In the genomic region with DNA sequence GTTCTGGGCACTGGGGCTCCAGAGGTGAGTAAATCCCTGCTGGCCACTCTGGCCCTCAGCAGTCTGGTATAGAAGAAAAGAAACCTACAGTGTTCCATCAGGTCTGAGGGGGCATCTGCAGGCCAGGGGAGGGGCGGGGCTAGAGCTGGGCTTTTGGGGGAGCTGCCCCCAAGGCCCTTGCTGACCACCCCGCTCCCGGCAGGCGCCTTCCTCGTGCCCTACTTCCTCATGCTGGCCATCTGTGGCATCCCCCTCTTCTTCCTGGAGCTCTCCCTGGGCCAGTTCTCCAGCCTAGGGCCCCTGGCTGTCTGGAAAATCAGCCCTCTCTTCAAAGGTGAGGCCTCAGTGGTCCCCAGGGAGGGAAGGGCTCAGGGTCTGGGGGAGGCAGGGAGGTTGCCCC, we compare ENCODE assay signal across 31 cellular contexts. TPM values are rescaled to one million over a fixed set of nuclear protein-coding genes. Genes with fewer than 3 reads are reported as not detected.
"Had no signal": no experiment of that assay in that cellular context is flagged by ENCODE, and none has a peak within 500 bp of the region (broad histone marks: within the 10 kb centered on the region; RNA-seq: fewer than 3 reads in every experiment).

No MANE protein-coding gene starts in this region.

- H3K4me3 ChIP-seq: stomach, suprapubic skin, testis, thoracic aorta, thyroid gland, tibial artery, tibial nerve, transverse colon, upper lobe of left lung, upper lobe of right lung, uterus, vagina had no signal

- H3K27me3 ChIP-seq: testis, thyroid gland, tibial artery, transverse colon, upper lobe of left lung, upper lobe of right lung, uterus, vagina had no signal

- H3K9me3 ChIP-seq: stomach, suprapubic skin, testis, thoracic aorta, thyroid gland, tibial artery, tibial nerve, transverse colon, upper lobe of left lung, upper lobe of right lung, uterus, vagina had no signal

- H3K4me3 Mint-ChIP-seq: stimulated activated effector memory CD8-positive, alpha-beta T cell treated with anti-CD3 and anti-CD28 coated beads, Interleukin-12 subunit alpha, Interleukin-12 subunit beta, amount 100 ng/mL, for 72 hours; stimulated activated memory B cell treated with anti-CD40 and anti-IgM and Interleukin-4, amounts not matched to agents 10 μg/mL and 1 μg/mL and 100 μg/mL, for 72 hours; stimulated activated naive B cell treated with anti-CD40 and anti-IgM and Interleukin-4, amounts not matched to agents 10 μg/mL and 1 μg/mL and 100 μg/mL, for 72 hours; stimulated activated naive CD8-positive, alpha-beta T cell treated with anti-CD3 and anti-CD28 coated beads, Interleukin-15, amount 100 ng/mL, for 72 hours; stimulated activated naive CD8-positive, alpha-beta T cell treated with anti-CD3 and anti-CD28 coated beads, Interleukin-15, Interleukin-2, amounts not matched to agents 100 ng/mL and 50 ng/mL, for 24 hours; type B pancreatic cell had no signal

- H3K36me3 Mint-ChIP-seq: stimulated activated effector memory CD8-positive, alpha-beta T cell treated with anti-CD3 and anti-CD28 coated beads, Interleukin-12 subunit alpha, Interleukin-12 subunit beta, amount 100 ng/mL, for 72 hours; stimulated activated memory B cell treated with anti-CD40 and anti-IgM and Interleukin-4, amounts not matched to agents 10 μg/mL and 1 μg/mL and 100 μg/mL, for 72 hours; stimulated activated naive B cell treated with anti-CD40 and anti-IgM and Interleukin-4, amounts not matched to agents 10 μg/mL and 1 μg/mL and 100 μg/mL, for 72 hours; type B pancreatic cell had no signal

- DNase-seq: stimulated activated CD4-positive, alpha-beta T cell treated with anti-CD3 and anti-CD28 coated beads, Interleukin-2, amount 100 ng/mL, for 48 hours; stimulated activated CD4-positive, alpha-beta T cell treated with anti-CD3 and anti-CD28 coated beads, Interleukin-4, amount 100 ng/mL, for 1 hour; stimulated activated CD4-positive, alpha-beta T cell treated with anti-CD3 and anti-CD28 coated beads, Interleukin-4, amount 100 ng/mL, for 24 hours; stimulated activated CD4-positive, alpha-beta T cell treated with anti-CD3 and anti-CD28 coated beads, Interleukin-4, amount 100 ng/mL, for 4 hours; stimulated activated CD8-positive, alpha-beta memory T cell treated with anti-CD3 and anti-CD28 coated beads, Interleukin-4, amount 100 ng/mL, for 48 hours; stimulated activated naive B cell treated with anti-CD40 and anti-IgM and Interleukin-4, amounts not matched to agents 10 μg/mL and 1 μg/mL and 100 μg/mL, for 72 hours; stimulated activated naive CD4-positive, alpha-beta T cell; stimulated activated naive CD4-positive, alpha-beta T cell treated with Interleukin-2 at 50 U/mL for 16 hours; stimulated activated naive CD8-positive, alpha-beta T cell treated with anti-CD3 and anti-CD28 coated beads, Interleukin-15, amount 100 ng/mL, for 72 hours; stimulated activated naive CD8-positive, alpha-beta T cell treated with anti-CD3 and anti-CD28 coated beads, Interleukin-15, Interleukin-2, amounts not matched to agents 100 U/mL and 50 U/mL, for 24 hours; stomach; testis; thyroid gland; tibial artery; transverse colon; trophoblast cell; upper lobe of right lung; uterus had no signal

- H3K36me3 ChIP-seq: stomach, suprapubic skin, thoracic aorta, thyroid gland, tibial artery, tibial nerve, transverse colon, upper lobe of left lung, upper lobe of right lung, uterus, vagina had no signal

- H3K9me3 Mint-ChIP-seq: stimulated activated effector memory CD8-positive, alpha-beta T cell treated with anti-CD3 and anti-CD28 coated beads, Interleukin-12 subunit alpha, Interleukin-12 subunit beta, amount 100 ng/mL, for 72 hours; stimulated activated memory B cell treated with anti-CD40 and anti-IgM and Interleukin-4, amounts not matched to agents 10 μg/mL and 1 μg/mL and 100 μg/mL, for 72 hours; stimulated activated naive CD8-positive, alpha-beta T cell treated with anti-CD3 and anti-CD28 coated beads, Interleukin-15, amount 100 ng/mL, for 72 hours; stimulated activated naive CD8-positive, alpha-beta T cell treated with anti-CD3 and anti-CD28 coated beads, Interleukin-15, Interleukin-2, amounts not matched to agents 100 ng/mL and 50 ng/mL, for 24 hours; type B pancreatic cell had no signal

- H3K4me1 ChIP-seq: stomach, suprapubic skin, testis, thyroid gland, tibial artery, tibial nerve, transverse colon, upper lobe of left lung, upper lobe of right lung, uterus, vagina had no signal

- H3K4me1 Mint-ChIP-seq: stimulated activated effector memory CD8-positive, alpha-beta T cell treated with anti-CD3 and anti-CD28 coated beads, Interleukin-12 subunit alpha, Interleukin-12 subunit beta, amount 100 ng/mL, for 72 hours; stimulated activated memory B cell treated with anti-CD40 and anti-IgM and Interleukin-4, amounts not matched to agents 10 μg/mL and 1 μg/mL and 100 μg/mL, for 72 hours; stimulated activated naive B cell treated with anti-CD40 and anti-IgM and Interleukin-4, amounts not matched to agents 10 μg/mL and 1 μg/mL and 100 μg/mL, for 72 hours; stimulated activated naive CD8-positive, alpha-beta T cell treated with anti-CD3 and anti-CD28 coated beads, Interleukin-15, amount 100 ng/mL, for 72 hours had no signal

- H3K27ac ChIP-seq: stomach, suprapubic skin, testis, thoracic aorta, thyroid gland, tibial artery, tibial nerve, transverse colon, upper lobe of left lung, upper lobe of right lung, uterus, vagina had no signal

- ATAC-seq: stimulated activated effector memory CD8-positive, alpha-beta T cell treated with anti-CD3 and anti-CD28 coated beads, Interleukin-12 subunit alpha, Interleukin-12 subunit beta, amount 100 ng/mL, for 72 hours; stimulated activated memory B cell treated with anti-CD40 and anti-IgM and Interleukin-4, amounts not matched to agents 10 μg/mL and 1 μg/mL and 100 μg/mL, for 72 hours; stimulated activated naive B cell treated with anti-CD40 and anti-IgM and Interleukin-4, amounts not matched to agents 10 μg/mL and 1 μg/mL and 100 μg/mL, for 72 hours; stimulated activated naive CD8-positive, alpha-beta T cell treated with anti-CD3 and anti-CD28 coated beads, Interleukin-15, amount 100 ng/mL, for 72 hours; stimulated activated naive CD8-positive, alpha-beta T cell treated with anti-CD3 and anti-CD28 coated beads, Interleukin-15, Interleukin-2, amounts not matched to agents 100 U/mL and 50 U/mL, for 24 hours; upper lobe of right lung had no signal

- H3K27ac Mint-ChIP-seq: stimulated activated effector memory CD8-positive, alpha-beta T cell treated with anti-CD3 and anti-CD28 coated beads, Interleukin-12 subunit alpha, Interleukin-12 subunit beta, amount 100 ng/mL, for 72 hours; stimulated activated memory B cell treated with anti-CD40 and anti-IgM and Interleukin-4, amounts not matched to agents 10 μg/mL and 1 μg/mL and 100 μg/mL, for 72 hours; stimulated activated naive B cell treated with anti-CD40 and anti-IgM and Interleukin-4, amounts not matched to agents 10 μg/mL and 1 μg/mL and 100 μg/mL, for 72 hours; stimulated activated naive CD8-positive, alpha-beta T cell treated with anti-CD3 and anti-CD28 coated beads, Interleukin-15, amount 100 ng/mL, for 72 hours; stimulated activated naive CD8-positive, alpha-beta T cell treated with anti-CD3 and anti-CD28 coated beads, Interleukin-15, Interleukin-2, amounts not matched to agents 100 ng/mL and 50 ng/mL, for 24 hours; type B pancreatic cell had no signal

RNA-seq across cellular contexts. Expression of a gene that starts 6.7 kb away (rescaled TPM):
- total RNA-seq: suprapubic skin, thoracic aorta, thyroid gland, tibial nerve, upper lobe of right lung, urinary bladder, uterus had no signal
- polyA plus RNA-seq: stomach had no signal

RNA-seq across cellular contexts. Expression of a gene that starts 29.9 kb away (rescaled TPM):
- total RNA-seq: subcutaneous adipose tissue, temporal lobe, thoracic aorta, thyroid gland, upper lobe of right lung, ureter, vagina had no signal
- polyA plus RNA-seq: urinary bladder had no signal
